Comparison of ENCODE assay signal across 1 cellular context in genomic region chr10:79994556-79994955, GRCh38.
TF ChIP-seq lines count a peak whose summit lies in the region.

No MANE protein-coding gene starts in this region.

TF ChIP-seq in IMR-90, 13 proteins besides CTCF, POLR2A, EP300 and RAD21:
- TF ChIP-seq MAZ (IDR thresholded peaks at IDR 0.05; ENCODE audit: borderline replicate concordance, low read depth, low read length) (no peak), RFX5 (IDR thresholded peaks at IDR 0.05; ENCODE audit: low read depth, low read length) (no peak), USF2 (IDR thresholded peaks at IDR 0.05; ENCODE audit: low read depth, low read length) (no peak)
- TF ChIP-seq, protein P1, sequence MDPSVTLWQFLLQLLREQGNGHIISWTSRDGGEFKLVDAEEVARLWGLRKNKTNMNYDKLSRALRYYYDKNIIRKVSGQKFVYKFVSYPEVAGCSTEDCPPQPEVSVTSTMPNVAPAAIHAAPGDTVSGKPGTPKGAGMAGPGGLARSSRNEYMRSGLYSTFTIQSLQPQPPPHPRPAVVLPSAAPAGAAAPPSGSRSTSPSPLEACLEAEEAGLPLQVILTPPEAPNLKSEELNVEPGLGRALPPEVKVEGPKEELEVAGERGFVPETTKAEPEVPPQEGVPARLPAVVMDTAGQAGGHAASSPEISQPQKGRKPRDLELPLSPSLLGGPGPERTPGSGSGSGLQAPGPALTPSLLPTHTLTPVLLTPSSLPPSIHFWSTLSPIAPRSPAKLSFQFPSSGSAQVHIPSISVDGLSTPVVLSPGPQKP (IDR thresholded peaks at IDR 0.05; ENCODE audit: borderline replicate concordance, low read depth, low read length) = no peak
